Comparison of ENCODE assay signal across 1 cellular context in genomic region chr3:188343894-188344293, GRCh38.
TF ChIP-seq lines count a peak whose summit lies in the region.

No MANE protein-coding gene starts in this region.

TF ChIP-seq in SK-N-SH, 30 proteins besides CTCF, POLR2A, EP300 and RAD21 (continued from another document):
- TF ChIP-seq MXI1 (IDR thresholded peaks at IDR 0.05; ENCODE audit: low read depth, low read length) (no peak), FOXM1 (IDR thresholded peaks at IDR 0.05; ENCODE audit: low read depth) (no peak), ZBTB33 (IDR thresholded peaks at IDR 0.05; ENCODE audit: borderline replicate concordance, low read depth) (no peak)
TF ChIP-seq in SK-N-SH: peak in this region for 0.
